In the genomic region with DNA sequence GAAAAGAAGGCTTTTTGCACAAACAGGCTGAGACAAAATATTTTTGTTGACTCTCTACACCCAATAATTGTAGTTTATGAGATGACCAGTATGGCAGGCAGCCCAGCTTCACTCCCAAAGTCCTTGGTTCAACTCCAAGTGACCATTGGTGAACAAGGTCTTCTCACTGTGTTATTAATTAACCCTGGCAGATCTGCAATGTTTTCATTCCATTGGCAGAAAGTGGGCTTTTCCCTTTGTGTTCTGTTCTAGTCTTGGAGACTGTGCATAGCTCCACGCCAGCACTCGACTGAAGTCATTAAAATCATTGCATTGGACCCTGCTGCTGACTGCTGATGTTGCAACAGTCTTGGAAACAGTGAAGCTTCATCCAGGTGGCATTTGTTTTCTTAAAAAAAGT, we compare ENCODE assay signal across 22 cellular contexts.
A peak's percentile ranks its signal among the peaks of the same experiment; 100 is the strongest.
DNase-seq lines count a peak whose midpoint lies in the region; ATAC-seq and TF ChIP-seq lines count a peak whose summit lies in the region.
"Had no signal": no experiment of that assay in that cellular context is flagged by ENCODE, and none has a peak within 500 bp of the region (broad histone marks: within the 10 kb centered on the region; RNA-seq: fewer than 3 reads in every experiment).

No MANE protein-coding gene starts in this region.

- no peaks in the 10 kb centered on the region for H3K27me3 ChIP-seq in transverse colon
- H3K27me3 ChIP-seq: tibial artery had no signal

- no peaks in the 10 kb centered on the region for H3K9me3 ChIP-seq in transverse colon
- H3K9me3 ChIP-seq: tibial artery had no signal

- in situ Hi-C loops in transverse colon (cut with MboI; ENCODE audit: low pct_ligation_motif_present in 1 of 4, low pct_unique_long_range_greater_than_20kb in 1 of 4, low sequenced_read_pairs in 3 of 4) = no loop called here

- no peak for TF ChIP-seq POLR2A in transverse colon (IDR thresholded peaks at IDR 0.05)

- DNase-seq in M059J (ENCODE audit: low read depth) (peak; percentile 5), fibroblast of pulmonary artery (ENCODE audit: low read depth) (peak; percentile 16), midbrain (lab: John Stamatoyannopoulos, UW) (peak; percentile 49), transverse colon (peak; percentile 7), foreskin melanocyte (no peak)
- DNase-seq: activated CD8-positive, alpha-beta T cell treated with anti-CD3 and anti-CD28 coated beads, Interleukin-2, amount 10 ng/mL, durations not matched to agents 7 days and 5 days; activated naive CD4-positive, alpha-beta T cell treated with anti-CD3 and anti-CD28 coated beads for 36 hours; activated T-cell treated with anti-CD3 and anti-CD28 coated beads, Interleukin-2, amount 50 U/mL, for 24 hours; central memory CD4-positive, alpha-beta T cell; immature natural killer cell; Kasumi-1; NCI-H1092; NCI-H526 treated with DMSO at 0.1 percent for 48 hours; occipital lobe; stimulated activated CD4-positive, alpha-beta T cell treated with anti-CD3 and anti-CD28 coated beads, Interleukin-2, amount 100 ng/mL, for 24 hours; stimulated activated naive CD4-positive, alpha-beta T cell; SW 1271 had no signal

- no peak for TF ChIP-seq EP300 in transverse colon (IDR thresholded peaks at IDR 0.05; ENCODE audit: low read depth)

- H3K4me3 ChIP-seq in fibroblast of pulmonary artery (replicated peaks; ENCODE audit: low read depth, low read length) (no peak overlapping the region), transverse colon (no peak overlapping the region)
- H3K4me3 ChIP-seq: lung, tibial artery had no signal

- ATAC-seq in GM21529 (IDR thresholded peaks at IDR 0.05; ENCODE audit: unreplicated experiment) = no peak
- ATAC-seq in GM19397 (IDR thresholded peaks at IDR 0.05; ENCODE audit: unreplicated experiment) = no peak
- ATAC-seq: activated CD4-positive, CD25-positive, alpha-beta regulatory T cell treated with anti-CD3 and anti-CD28 coated beads, Interleukin-2, amount 50 U/mL, for 24 hours; activated CD8-positive, alpha-beta T cell treated with anti-CD3 and anti-CD28 coated beads, Interleukin-2, amount 10 ng/mL, durations not matched to agents 7 days and 5 days had no signal

- H3K4me1 ChIP-seq in transverse colon = peaks cover 0 to 10% (median 3%) of the 10 kb centered on the region in 4 donors
- H3K4me1 ChIP-seq: tibial artery had no signal

- 40 to 54% methylated on average over 1 to 2 of the region's 2 CpGs for WGBS in transverse colon (ENCODE audit: low coverage in 1 of 2), 2 donors

- peak overlapping the region in 3 of 4 donors; percentile 22 to 49 (median 37) for H3K27ac ChIP-seq in transverse colon
- H3K27ac ChIP-seq: tibial artery had no signal

- H3K36me3 ChIP-seq in transverse colon = no peaks in the 10 kb centered on the region
- H3K36me3 ChIP-seq: tibial artery had no signal

- TF ChIP-seq CTCF in fibroblast of pulmonary artery (IDR thresholded peaks at IDR 0.05; ENCODE audit: low read length, missing control alignments) (no peak), transverse colon (IDR thresholded peaks at IDR 0.05) (no peak)

- intact Hi-C loops in transverse colon (cut with DNase I; ENCODE audit: low total_unique reads) = no loop called here
